14 cellular contexts compared by ENCODE assay signal in the genomic region with DNA sequence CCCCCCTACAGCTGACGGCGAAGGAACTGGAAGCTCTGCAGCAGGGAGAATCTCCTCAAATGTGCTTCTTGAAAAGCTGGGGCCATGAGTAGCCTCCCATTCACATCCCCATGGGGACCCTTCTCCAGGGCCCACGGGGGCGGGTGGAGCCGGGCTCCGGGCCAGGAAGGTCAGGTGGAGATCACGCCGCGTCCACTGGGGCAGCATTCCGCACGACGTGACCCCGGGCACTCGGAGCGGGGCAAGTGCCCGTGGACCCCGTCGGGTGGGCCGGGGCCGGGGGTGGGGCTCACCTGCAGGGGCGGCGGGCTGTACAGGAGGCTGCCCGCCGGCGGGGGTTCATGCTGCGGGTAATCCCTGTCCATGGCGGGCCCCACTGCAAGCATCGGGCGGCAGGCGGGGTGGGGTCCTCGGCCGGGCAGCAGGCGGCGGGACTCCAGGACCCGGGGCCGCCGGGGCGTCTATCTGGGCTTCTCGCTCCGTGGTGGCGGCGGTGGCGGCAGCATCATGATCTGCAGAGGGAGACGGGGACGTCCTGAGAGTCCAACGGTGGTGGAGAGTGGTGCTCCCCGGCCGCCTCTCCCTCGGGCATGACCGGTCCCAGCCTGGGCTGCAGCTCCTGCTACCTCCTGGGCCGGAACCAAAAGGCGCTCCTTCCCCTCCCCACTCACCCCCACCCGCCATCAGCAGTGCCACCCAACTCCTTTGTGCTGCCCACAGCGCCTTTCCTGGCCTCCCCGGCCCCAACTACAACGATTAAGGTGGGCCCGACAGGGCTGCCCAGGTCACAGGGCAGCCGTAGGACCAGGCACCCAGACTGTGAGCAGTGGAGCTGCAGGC. TPM values are rescaled to one million over a fixed set of nuclear protein-coding genes. Genes with fewer than 3 reads are reported as not detected.
DNase-seq lines count a peak whose midpoint lies in the region; ATAC-seq and TF ChIP-seq lines count a peak whose summit lies in the region.
"Had no signal": no experiment of that assay in that cellular context is flagged by ENCODE, and none has a peak within 500 bp of the region (broad histone marks: within the 10 kb centered on the region; RNA-seq: fewer than 3 reads in every experiment).

No MANE protein-coding gene starts in this region.

- TF ChIP-seq CTCF in HL-60 (IDR thresholded peaks at IDR 0.05; ENCODE audit: insufficient read depth, low read length) (no peak), coronary artery (IDR thresholded peaks at IDR 0.05) (no peak), lower lobe of right lung (IDR thresholded peaks at IDR 0.05) (no peak), spleen (IDR thresholded peaks at IDR 0.05 in 8 of 11, conservative IDR thresholded peaks at IDR 0.05 in 3 of 11) (no peak)

- peak; percentile 9 to 10 for ATAC-seq in lower lobe of right lung
- ATAC-seq: activated CD8-positive, alpha-beta T cell treated with anti-CD3 and anti-CD28 coated beads, Interleukin-2, amount 10 ng/mL, durations not matched to agents 7 days and 5 days; activated naive CD4-positive, alpha-beta T cell treated with anti-CD3 and anti-CD28 coated beads, Interleukin-2, amount 50 U/mL, for 72 hours had no signal

- H3K27ac ChIP-seq in HL-60 (replicated peaks): peak overlapping the region; percentile 43
- peak overlapping the region; percentile 93 to 94 for H3K27ac ChIP-seq in coronary artery
- H3K27ac ChIP-seq in lower lobe of right lung: peak overlapping the region; percentile 94
- peak overlapping the region; percentile 72 to 95 (median 91) for H3K27ac ChIP-seq in spleen
- H3K27ac ChIP-seq: C4-2B, neural progenitor cell had no signal

- DNase-seq in HL-60 (ENCODE audit: low read depth in 1 of 2, low spot score in 1 of 2) (no peak), coronary artery (ENCODE audit: low spot score) (no peak), lower lobe of right lung (no peak), spleen (peak; percentile 81), NCI-H1436 treated with DMSO at 0.1 percent for 48 hours (lab: John Stamatoyannopoulos, UW) (no peak), OCI-M1 (lab: John Stamatoyannopoulos, UW) (no peak)
- no peak for DNase-seq in activated CD4-positive, CD25-positive, alpha-beta regulatory T cell treated with anti-CD3 and anti-CD28 coated beads, Interleukin-2, amount 50 U/mL, for 72 hours
- DNase-seq in activated CD8-positive, alpha-beta memory T cell treated with anti-CD3 and anti-CD28 coated beads, Interleukin-2, amount 50 U/mL, for 48 hours: no peak
- DNase-seq: activated CD8-positive, alpha-beta T cell treated with anti-CD3 and anti-CD28 coated beads, Interleukin-2, amount 10 ng/mL, durations not matched to agents 7 days and 5 days; NCI-H2081; stimulated activated CD4-positive, alpha-beta T cell treated with anti-CD3 and anti-CD28 coated beads, Interleukin-4, amount 100 ng/mL, for 4 hours had no signal

- H3K9me3 ChIP-seq in lower lobe of right lung: no peaks in the 10 kb centered on the region
- H3K9me3 ChIP-seq in spleen: no peaks in the 10 kb centered on the region

- intact Hi-C loops in lower lobe of right lung (cut with DNase I) (no loop called here), spleen (cut with DNase I; ENCODE audit: low total_unique reads) (no loop called here)

- WGBS in spleen, 5 donors: 86 to 94% (median 91%) methylated on average over 26 to 58 of the region's 58 CpGs

- H3K27me3 ChIP-seq in HL-60 (ENCODE audit: insufficient read depth, poor library complexity, severe bottlenecking) (no peaks in the 10 kb centered on the region), lower lobe of right lung (ENCODE audit: low read depth) (no peaks in the 10 kb centered on the region), spleen (replicated peaks in 1 of 7) (no peaks in the 10 kb centered on the region)
- H3K27me3 ChIP-seq: neural progenitor cell had no signal

- TF ChIP-seq POLR2A in spleen (IDR thresholded peaks at IDR 0.05): no peak

- H3K4me1 ChIP-seq in lower lobe of right lung (peaks cover 75% of the 10 kb centered on the region), spleen (peaks cover 14 to 100% (median 80%) of the 10 kb centered on the region in 6 donors)
- H3K4me1 ChIP-seq: neural progenitor cell had no signal

- H3K4me3 ChIP-seq in HL-60 (replicated peaks; ENCODE audit: insufficient read depth, low read length): no peak overlapping the region
- H3K4me3 ChIP-seq in coronary artery: peak overlapping the region; percentile 63
- H3K4me3 ChIP-seq in lower lobe of right lung: peak overlapping the region; percentile 50
- peak overlapping the region in 7 of 8 donors; percentile 19 to 62 (median 37) for H3K4me3 ChIP-seq in spleen
- H3K4me3 ChIP-seq: neural progenitor cell had no signal

- H3K36me3 ChIP-seq in lower lobe of right lung (peaks cover 43% of the 10 kb centered on the region), spleen (peaks cover 0 to 94% (median 45%) of the 10 kb centered on the region in 6 donors)
- H3K36me3 ChIP-seq: neural progenitor cell had no signal

RNA-seq across cellular contexts. Expression of gene SBNO2, which starts 20.0 kb away (rescaled TPM):
- total RNA-seq in lower lobe of right lung (91.6 TPM), spleen (100 to 1,000 TPM in 5 of 7 donors, 10 to 100 TPM in 2; 51.7 to 230 (median 168) TPM)
- 10 to 100 TPM; 16.2 to 62.0 (median 29.8) TPM for polyA plus RNA-seq in spleen

RNA-seq across cellular contexts. Expression of gene GPX4, which starts 50.3 kb away (rescaled TPM):
- total RNA-seq in lower lobe of right lung: 378 TPM
- 100 to 1,000 TPM; 138 to 275 (median 216) TPM for total RNA-seq in spleen
- polyA plus RNA-seq in spleen: 100 to 1,000 TPM; 480 to 562 (median 522) TPM

RNA-seq across cellular contexts. Expression of gene STK11, which starts 51.5 kb away (rescaled TPM):
- total RNA-seq in lower lobe of right lung (50.5 TPM), spleen (10 to 100 TPM; 52.1 to 85.0 (median 75.3) TPM)
- polyA plus RNA-seq in spleen: 100 to 1,000 TPM in 1 of 3 donors, 10 to 100 TPM in 2; 44.0 to 107 (median 46.7) TPM

RNA-seq across cellular contexts. Expression of gene POLR2E, which starts 58.9 kb away (rescaled TPM):
- total RNA-seq in lower lobe of right lung (158 TPM), spleen (100 to 1,000 TPM; 106 to 152 (median 123) TPM)
- 100 to 1,000 TPM in 2 of 3 donors, 10 to 100 TPM in 1; 70.8 to 144 (median 105) TPM for polyA plus RNA-seq in spleen

Comparison
In these comparisons a context has a peak if more than half of its experiments do, and no peak if none do; other contexts are left out.
1. H3K27ac ChIP-seq: peak in every context shown above with its lines; median percentile 94 in lower lobe of right lung; 94 in coronary artery; 91 in spleen; 43 in HL-60.